Comparison of ENCODE assay signal across 8 cellular contexts in the genomic region with DNA sequence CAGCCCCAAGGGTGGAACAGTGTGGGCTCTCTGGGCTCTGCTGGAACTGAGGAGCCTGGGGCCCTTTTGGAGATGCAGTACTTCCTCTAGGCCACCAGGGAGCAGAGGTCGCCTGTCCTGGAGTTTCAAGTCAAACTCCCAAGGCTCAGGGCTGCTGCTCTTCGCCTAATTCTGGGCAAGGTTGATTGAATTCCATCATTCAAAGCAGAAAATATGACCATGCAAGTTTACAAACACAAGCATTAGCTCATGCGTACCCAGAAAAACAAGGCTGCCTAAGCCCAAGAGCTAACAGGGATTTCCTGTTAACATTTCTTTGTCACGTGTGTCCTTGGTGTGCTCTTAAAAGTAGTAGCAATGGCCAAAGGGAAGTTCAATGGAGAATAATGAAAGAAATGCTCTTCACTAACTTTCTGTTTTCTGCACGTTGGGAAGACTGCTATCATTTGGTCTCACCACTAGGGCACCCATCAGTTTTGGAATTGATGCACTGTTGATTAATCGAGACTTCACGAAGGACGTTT. TPM values are rescaled to one million over a fixed set of nuclear protein-coding genes. Genes with fewer than 3 reads are reported as not detected.
DNase-seq lines count a peak whose midpoint lies in the region; ATAC-seq, FAIRE-seq and TF ChIP-seq lines count a peak whose summit lies in the region.

No MANE protein-coding gene starts in this region.

- no peaks in the 10 kb centered on the region for H3K9me3 Mint-ChIP-seq in activated B cell treated with CpG ODN at 0.5 μM for 24 hours

- in situ Hi-C loops in HepG2 (cut with HindIII; ENCODE audit: extremely low pct_ligation_motif_present, low pct_unique_long_range_greater_than_20kb) = no loop called here

- no peak for TF ChIP-seq POLR2A in HepG2 (IDR thresholded peaks at IDR 0.05; ENCODE audit: insufficient read depth in 1 of 2, low read depth in 2 of 2, low read length in 2 of 2)

- ATAC-seq in HG02642 (IDR thresholded peaks at IDR 0.05; ENCODE audit: poor library complexity, unreplicated experiment) (peak; percentile 81), activated B cell treated with CpG ODN at 0.5 μM for 24 hours (ENCODE audit: low read depth) (peak; percentile 93), HepG2 (peak; percentile 67)

- CTCF ChIA-PET in activated B cell treated with CpG ODN at 0.5 μM for 24 hours (lab: Charles Lee) = interaction anchor here (1.0 to 3.4 kb wide), 3 partner anchors 11 to 251 kb away, joined by 3 to 13 read pairs (median 7); no protein-coding TSS in a partner anchor
- CTCF ChIA-PET in HepG2 (lab: Yijun Ruan, JAX; ENCODE audit: low intra/inter-chr PET ratio, low total read pairs) = interaction anchor here (1.3 to 2.1 kb wide), 3 partner anchors 211 to 272 kb away, joined by 4 to 31 read pairs (median 4); no protein-coding TSS in a partner anchor

- H3K4me1 ChIP-seq in HepG2 (ENCODE audit: insufficient read depth, low read length) = no peaks in the 10 kb centered on the region

- no peaks in the 10 kb centered on the region for H3K36me3 Mint-ChIP-seq in activated B cell treated with CpG ODN at 0.5 μM for 24 hours (ENCODE audit: low read depth)

- TF ChIP-seq CTCF in activated B cell treated with CpG ODN at 0.5 μM for 24 hours (IDR thresholded peaks at IDR 0.05) (peak; percentile 59), HepG2 (CRISPR knock-in tag; IDR thresholded peaks at IDR 0.05) (peak; percentile 85)

- no peak overlapping the region for H3K4me2 ChIP-seq in HepG2 (ENCODE audit: low read depth, low read length)

- BruUV-seq in HepG2 (replicated peaks; lab: Mats Ljungman, UMichigan) = no TSS peak

- no peak overlapping the region for H3K4me3 ChIP-seq in HepG2 (replicated peaks in 1 of 3; ENCODE audit: insufficient read depth in 1 of 3, low read depth in 2 of 3, low read length in 3 of 3)

- FAIRE-seq in HepG2 (lab: Jason Lieb, UNC) = no peak

- DNase-seq in activated gamma-delta T cell treated with Interleukin-2 at 50 U/mL for 16 hours (peak; percentile 36), activated gamma-delta T cell (lab: John Stamatoyannopoulos, UW) (no peak), NCI-H1694 (lab: John Stamatoyannopoulos, UW) (peak; percentile 9), activated B cell treated with CpG ODN at 0.5 μM for 24 hours (peak; percentile 32), cerebellum (ENCODE audit: low spot score) (peak; percentile 71), HepG2 (ENCODE audit: low spot score) (peak; percentile 48)
- peak; percentile 30 to 41 for DNase-seq in stimulated activated CD4-positive, alpha-beta T cell treated with anti-CD3 and anti-CD28 coated beads, Interleukin-4, amount 100 ng/mL, for 4 hours

- H3K27ac ChIP-seq in HepG2 (ENCODE audit: extremely low read length, insufficient read depth, low read length) = no peak overlapping the region

- POLR2A ChIA-PET in activated B cell treated with CpG ODN at 0.5 μM for 24 hours (lab: Charles Lee) = no interaction called here
- POLR2A ChIA-PET in HepG2 (lab: Yijun Ruan, JAX) = no interaction called here

- peak overlapping the region; percentile 24 for H3K4me3 Mint-ChIP-seq in activated B cell treated with CpG ODN at 0.5 μM for 24 hours

- H4K20me1 ChIP-seq in HepG2 (ENCODE audit: insufficient read depth, low read length) = no peaks in the 10 kb centered on the region

- H3K9me3 ChIP-seq in HepG2 (ENCODE audit: low read length) = no peaks in the 10 kb centered on the region

- H3K79me2 ChIP-seq in HepG2 (ENCODE audit: insufficient read depth, low read length) = no peaks in the 10 kb centered on the region

- no peak overlapping the region for H2AFZ ChIP-seq in HepG2 (ENCODE audit: low read length)

- intact Hi-C loops in activated B cell treated with CpG ODN at 0.5 μM for 24 hours (cut with micrococcal nuclease) (loop anchor here (1.0 kb wide), 2 partner anchors 211 to 251 kb away; no protein-coding TSS in a partner anchor), HepG2 (cut with micrococcal nuclease; ENCODE audit: unreplicated experiment) (loop anchor here (2.0 kb wide), 1 partner anchor 210 kb away; no protein-coding TSS in a partner anchor)

- H3K27me3 Mint-ChIP-seq in activated B cell treated with CpG ODN at 0.5 μM for 24 hours = peaks cover 6% of the 10 kb centered on the region

- no peak for TF ChIP-seq EP300 in HepG2 (IDR thresholded peaks at IDR 0.05; ENCODE audit: low read depth in 2 of 2, low read length in 2 of 2)
- no peak for TF ChIP-seq EP300 in HepG2 (CRISPR knock-in tag; IDR thresholded peaks at IDR 0.05; ENCODE audit: borderline replicate concordance)

- peaks cover 2% of the 10 kb centered on the region for H3K4me1 Mint-ChIP-seq in activated B cell treated with CpG ODN at 0.5 μM for 24 hours

- WGBS in HepG2 (ENCODE audit: low lambda C conversion rate) = 37% methylated on average over 7 of the region's 8 CpGs

- H3K27ac Mint-ChIP-seq in activated B cell treated with CpG ODN at 0.5 μM for 24 hours = no peak overlapping the region

- no peaks in the 10 kb centered on the region for H3K36me3 ChIP-seq in HepG2 (replicated peaks in 1 of 2; ENCODE audit: control insufficient read depth in 1 of 2, insufficient read depth in 2 of 2, low read length in 2 of 2)

- H3K9ac ChIP-seq in HepG2 (ENCODE audit: insufficient read depth, low read depth, low read length) = no peak overlapping the region

- peaks cover 9 to 51% of the 10 kb centered on the region in 2 experiments; a peak in 4 of 5 replicates for H3K27me3 ChIP-seq in HepG2 (ENCODE audit: control insufficient read depth in 1 of 2, insufficient read depth in 2 of 2, low read length in 2 of 2)

- TF ChIP-seq RAD21 in HepG2 (CRISPR knock-in tag; IDR thresholded peaks at IDR 0.05) = peak; percentile 56

TF ChIP-seq in HepG2, 621 proteins besides CTCF, POLR2A, EP300 and RAD21 (continues in another document):
- TF ChIP-seq SMC3 (IDR thresholded peaks at IDR 0.05; ENCODE audit: low read length) = peak; percentile 83
- no peak for TF ChIP-seq DMAP1 (CRISPR knock-in tag; IDR thresholded peaks at IDR 0.05)
- TF ChIP-seq STAG1 (CRISPR knock-in tag; IDR thresholded peaks at IDR 0.05) = peak; percentile 90

RNA-seq across cellular contexts. Expression of gene LDB3, which starts 20.1 kb away (rescaled TPM):
- total RNA-seq in activated B cell treated with CpG ODN at 0.5 μM for 24 hours (not detected in 2 replicates), cerebellum (0.27 TPM), HepG2 (2016; rRNA removed; fragmentation: Illumina TruSeq; extraction: Trizol) (not detected in 2 replicates)
- total RNA-seq in HepG2 (2016; cell fraction: cytosol; rRNA removed; fragmentation: Illumina TruSeq; extraction: Trizol; ENCODE audit: low read depth) = not detected in 2 replicates
- not detected in 2 replicates for total RNA-seq in HepG2 (2016; cell fraction: insoluble cytoplasmic fraction; rRNA removed; fragmentation: Illumina TruSeq; extraction: Trizol)
- total RNA-seq in HepG2 (2016; cell fraction: membrane; rRNA removed; fragmentation: Illumina TruSeq; extraction: Trizol) = not detected in 2 replicates
- total RNA-seq in HepG2 (2016; cell fraction: nucleus; rRNA removed; fragmentation: Illumina TruSeq; extraction: Trizol) = not detected in 2 replicates
- not detected in 2 replicates for polyA plus RNA-seq in HepG2 (2011; rRNA removed)
- polyA plus RNA-seq in HepG2 (2011; cell fraction: cytosol; rRNA removed) = not detected in 2 replicates
- not detected in 2 replicates for polyA plus RNA-seq in HepG2 (2011; cell fraction: nucleus; rRNA removed)
- polyA plus RNA-seq in HepG2 (2012) = not detected in 2 replicates
- not detected in 2 replicates for polyA plus RNA-seq in HepG2 (2016; cell fraction: cytosol; fragmentation: Illumina TruSeq; extraction: Trizol; ENCODE audit: low read depth)
- polyA plus RNA-seq in HepG2 (2016; cell fraction: insoluble cytoplasmic fraction; fragmentation: Illumina TruSeq; extraction: Trizol; ENCODE audit: low read depth) = not detected in 2 replicates
- not detected in 2 replicates for polyA plus RNA-seq in HepG2 (2016; cell fraction: membrane; fragmentation: Illumina TruSeq; extraction: Trizol; ENCODE audit: low read depth)
- not detected in 2 replicates for polyA plus RNA-seq in HepG2 (2016; cell fraction: nucleus; fragmentation: Illumina TruSeq; extraction: Trizol; ENCODE audit: insufficient read depth, low read depth)
- 5.5 TPM in 1 of 2 replicates, not detected in the other for polyA minus RNA-seq in HepG2 (2011; rRNA and poly(A)+ RNA removed; ENCODE audit: low replicate concordance)
- polyA minus RNA-seq in HepG2 (2011; cell fraction: cytosol; rRNA and poly(A)+ RNA removed) = not detected in 2 replicates
- not detected in 2 replicates for polyA minus RNA-seq in HepG2 (2011; cell fraction: nucleus; rRNA and poly(A)+ RNA removed)

RNA-seq across cellular contexts. Expression of gene OPN4, which starts 34.1 kb away (rescaled TPM):
- not detected in 2 replicates for total RNA-seq in activated B cell treated with CpG ODN at 0.5 μM for 24 hours
- total RNA-seq in cerebellum = not detected
- not detected in 2 replicates for total RNA-seq in HepG2 (2016; rRNA removed; fragmentation: Illumina TruSeq; extraction: Trizol)
- not detected in 2 replicates for total RNA-seq in HepG2 (2016; cell fraction: cytosol; rRNA removed; fragmentation: Illumina TruSeq; extraction: Trizol; ENCODE audit: low read depth)
- not detected in 2 replicates for total RNA-seq in HepG2 (2016; cell fraction: insoluble cytoplasmic fraction; rRNA removed; fragmentation: Illumina TruSeq; extraction: Trizol)
- total RNA-seq in HepG2 (2016; cell fraction: membrane; rRNA removed; fragmentation: Illumina TruSeq; extraction: Trizol) = not detected in 2 replicates
- not detected in 2 replicates for total RNA-seq in HepG2 (2016; cell fraction: nucleus; rRNA removed; fragmentation: Illumina TruSeq; extraction: Trizol)
- not detected in 2 replicates for polyA plus RNA-seq in HepG2 (2011; rRNA removed)
- not detected in 2 replicates for polyA plus RNA-seq in HepG2 (2011; cell fraction: cytosol; rRNA removed)
- not detected in 2 replicates for polyA plus RNA-seq in HepG2 (2011; cell fraction: nucleus; rRNA removed)
- not detected in 2 replicates for polyA plus RNA-seq in HepG2 (2012)
- not detected in 2 replicates for polyA plus RNA-seq in HepG2 (2016; cell fraction: cytosol; fragmentation: Illumina TruSeq; extraction: Trizol; ENCODE audit: low read depth)
- not detected in 2 replicates for polyA plus RNA-seq in HepG2 (2016; cell fraction: insoluble cytoplasmic fraction; fragmentation: Illumina TruSeq; extraction: Trizol; ENCODE audit: low read depth)
- polyA plus RNA-seq in HepG2 (2016; cell fraction: membrane; fragmentation: Illumina TruSeq; extraction: Trizol; ENCODE audit: low read depth) = not detected in 2 replicates
- not detected in 2 replicates for polyA plus RNA-seq in HepG2 (2016; cell fraction: nucleus; fragmentation: Illumina TruSeq; extraction: Trizol; ENCODE audit: insufficient read depth, low read depth)
- polyA minus RNA-seq in HepG2 (2011; rRNA and poly(A)+ RNA removed; ENCODE audit: low replicate concordance) = not detected in 2 replicates
- polyA minus RNA-seq in HepG2 (2011; cell fraction: cytosol; rRNA and poly(A)+ RNA removed) = not detected in 2 replicates
- polyA minus RNA-seq in HepG2 (2011; cell fraction: nucleus; rRNA and poly(A)+ RNA removed) = not detected in 2 replicates
